In the genomic region with DNA sequence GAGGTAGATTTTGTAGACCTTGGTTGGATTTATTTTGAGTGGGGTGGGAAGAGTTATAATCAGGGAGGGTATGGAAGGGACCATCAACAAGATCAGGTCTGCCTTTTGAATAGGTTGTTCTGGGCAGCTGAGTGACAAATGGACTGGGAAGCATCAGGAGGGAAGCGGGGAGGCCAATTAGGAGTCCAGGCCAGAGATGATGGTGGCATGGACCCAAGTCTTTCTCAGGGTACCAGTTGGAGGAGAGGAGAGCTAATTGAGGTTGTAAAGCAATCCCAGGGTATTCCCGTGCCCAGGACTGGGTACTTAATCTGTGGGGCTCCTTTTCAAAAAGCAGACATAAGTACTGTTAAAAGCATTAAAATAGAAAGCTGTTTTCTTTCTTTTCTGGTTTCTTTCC, we compare ENCODE assay signal across 25 cellular contexts.
"Had no signal": no experiment of that assay in that cellular context is flagged by ENCODE, and none has a peak within 500 bp of the region (broad histone marks: within the 10 kb centered on the region; RNA-seq: fewer than 3 reads in every experiment).

No MANE protein-coding gene starts in this region.

- H3K27me3 Mint-ChIP-seq: activated CD4-positive, alpha-beta memory T cell treated with anti-CD3 and anti-CD28 coated beads, Interleukin-2, amount 10 ng/mL, durations not matched to agents 7 days and 5 days; activated CD4-positive, alpha-beta T cell treated with anti-CD3 and anti-CD28 coated beads for 36 hours; activated CD4-positive, alpha-beta T cell treated with anti-CD3 and anti-CD28 coated beads, Interleukin-2, amount 10 ng/mL, durations not matched to agents 7 days and 5 days; activated naive CD4-positive, alpha-beta T cell treated with anti-CD3 and anti-CD28 coated beads, Interleukin-2, amount 10 ng/mL, durations not matched to agents 7 days and 5 days; activated naive CD8-positive, alpha-beta T cell treated with anti-CD3 and anti-CD28 coated beads, Interleukin-2, amount 10 ng/mL, durations not matched to agents 7 days and 5 days; activated T-cell treated with anti-CD3 and anti-CD28 coated beads, Interleukin-2, amount 50 U/mL, for 24 hours; dendritic cell treated with granulocyte-macrophage colony-stimulating factor and Interleukin-4, amounts not matched to agents 40 ng/mL and 50 ng/mL, for 4 days had no signal

- H3K27ac ChIP-seq: brain microvascular endothelial cell, coronary artery, dorsolateral prefrontal cortex had no signal

- H3K4me3 Mint-ChIP-seq: activated CD4-positive, alpha-beta memory T cell treated with anti-CD3 and anti-CD28 coated beads, Interleukin-2, amount 10 ng/mL, durations not matched to agents 7 days and 5 days; activated CD4-positive, alpha-beta T cell treated with anti-CD3 and anti-CD28 coated beads for 36 hours; activated CD4-positive, alpha-beta T cell treated with anti-CD3 and anti-CD28 coated beads, Interleukin-2, amount 10 ng/mL, durations not matched to agents 7 days and 5 days; activated naive CD4-positive, alpha-beta T cell treated with anti-CD3 and anti-CD28 coated beads, Interleukin-2, amount 10 ng/mL, durations not matched to agents 7 days and 5 days; activated naive CD8-positive, alpha-beta T cell treated with anti-CD3 and anti-CD28 coated beads, Interleukin-2, amount 10 ng/mL, durations not matched to agents 7 days and 5 days; activated T-cell treated with anti-CD3 and anti-CD28 coated beads, Interleukin-2, amount 50 U/mL, for 24 hours; activated T-cell treated with anti-CD3 and anti-CD28 coated beads, Interleukin-2, amount 50 U/mL, for 72 hours; dendritic cell treated with granulocyte-macrophage colony-stimulating factor and Interleukin-4, amounts not matched to agents 40 ng/mL and 50 ng/mL, for 4 days; endodermal cell had no signal

- H3K36me3 Mint-ChIP-seq: activated naive CD4-positive, alpha-beta T cell treated with anti-CD3 and anti-CD28 coated beads, Interleukin-2, amount 10 ng/mL, durations not matched to agents 7 days and 5 days; activated naive CD4-positive, alpha-beta T cell treated with anti-CD3 and anti-CD28 coated beads, Interleukin-2, amount 50 U/mL, for 72 hours had no signal

- ATAC-seq: activated CD4-positive, alpha-beta T cell treated with anti-CD3 and anti-CD28 coated beads for 36 hours; activated naive CD4-positive, alpha-beta T cell treated with anti-CD3 and anti-CD28 coated beads, Interleukin-2, amount 50 U/mL, for 72 hours; activated T-cell treated with anti-CD3 and anti-CD28 coated beads, Interleukin-2, amount 50 U/mL, for 72 hours; esophagus mucosa had no signal

- H3K27ac Mint-ChIP-seq: activated CD4-positive, alpha-beta memory T cell treated with anti-CD3 and anti-CD28 coated beads, Interleukin-2, amount 10 ng/mL, durations not matched to agents 7 days and 5 days; activated CD4-positive, alpha-beta T cell treated with anti-CD3 and anti-CD28 coated beads for 36 hours; activated CD4-positive, alpha-beta T cell treated with anti-CD3 and anti-CD28 coated beads, Interleukin-2, amount 10 ng/mL, durations not matched to agents 7 days and 5 days; activated naive CD4-positive, alpha-beta T cell treated with anti-CD3 and anti-CD28 coated beads, Interleukin-2, amount 10 ng/mL, durations not matched to agents 7 days and 5 days; activated naive CD4-positive, alpha-beta T cell treated with anti-CD3 and anti-CD28 coated beads, Interleukin-2, amount 50 U/mL, for 72 hours; activated naive CD8-positive, alpha-beta T cell treated with anti-CD3 and anti-CD28 coated beads, Interleukin-2, amount 10 ng/mL, durations not matched to agents 7 days and 5 days; activated T-cell treated with anti-CD3 and anti-CD28 coated beads, Interleukin-2, amount 50 U/mL, for 24 hours; activated T-cell treated with anti-CD3 and anti-CD28 coated beads, Interleukin-2, amount 50 U/mL, for 72 hours; dendritic cell treated with granulocyte-macrophage colony-stimulating factor and Interleukin-4, amounts not matched to agents 40 ng/mL and 50 ng/mL, for 4 days; endodermal cell had no signal

- H3K4me3 ChIP-seq: coronary artery, dorsolateral prefrontal cortex had no signal

- DNase-seq: activated CD4-positive, alpha-beta memory T cell treated with anti-CD3 and anti-CD28 coated beads, Interleukin-2, amount 10 ng/mL, durations not matched to agents 7 days and 5 days; activated CD4-positive, alpha-beta T cell treated with anti-CD3 and anti-CD28 coated beads for 36 hours; activated CD4-positive, alpha-beta T cell treated with anti-CD3 and anti-CD28 coated beads, Interleukin-2, amount 10 ng/mL, durations not matched to agents 7 days and 5 days; activated CD4-positive, alpha-beta T cell treated with anti-CD3 and anti-CD28 coated beads, Interleukin-2, amount 50 U/mL, for 4 hours; activated CD4-positive, CD25-positive, alpha-beta regulatory T cell; activated CD4-positive, CD25-positive, alpha-beta regulatory T cell treated with anti-CD3 and anti-CD28 coated beads, Interleukin-2, amount 50 U/mL, for 72 hours; activated CD8-positive, alpha-beta memory T cell treated with anti-CD3 and anti-CD28 coated beads, Interleukin-2, amount 50 U/mL, for 48 hours; activated gamma-delta T cell; activated naive CD4-positive, alpha-beta T cell; activated naive CD4-positive, alpha-beta T cell treated with anti-CD3 and anti-CD28 coated beads, Interleukin-2, amount 10 ng/mL, durations not matched to agents 7 days and 5 days; activated naive CD8-positive, alpha-beta T cell treated with anti-CD3 and anti-CD28 coated beads, Interleukin-2, amount 10 ng/mL, durations not matched to agents 7 days and 5 days; activated T-cell treated with anti-CD3 and anti-CD28 coated beads for 4 hours; activated T-cell treated with anti-CD3 and anti-CD28 coated beads, Interleukin-2, amount 50 U/mL, for 24 hours; activated T-cell treated with anti-CD3 and anti-CD28 coated beads, Interleukin-2, amount 50 U/mL, for 72 hours; brain microvascular endothelial cell; effector memory CD4-positive, alpha-beta T cell; endodermal cell; foreskin fibroblast; head of caudate nucleus; T-helper 2 cell had no signal

- H3K36me3 ChIP-seq: brain microvascular endothelial cell had no signal

- H3K27me3 ChIP-seq: brain microvascular endothelial cell, dorsolateral prefrontal cortex had no signal

- H3K9me3 Mint-ChIP-seq: activated CD4-positive, alpha-beta memory T cell treated with anti-CD3 and anti-CD28 coated beads, Interleukin-2, amount 10 ng/mL, durations not matched to agents 7 days and 5 days; activated CD4-positive, alpha-beta T cell treated with anti-CD3 and anti-CD28 coated beads, Interleukin-2, amount 10 ng/mL, durations not matched to agents 7 days and 5 days; activated naive CD4-positive, alpha-beta T cell treated with anti-CD3 and anti-CD28 coated beads, Interleukin-2, amount 10 ng/mL, durations not matched to agents 7 days and 5 days; activated naive CD4-positive, alpha-beta T cell treated with anti-CD3 and anti-CD28 coated beads, Interleukin-2, amount 50 U/mL, for 72 hours; activated naive CD8-positive, alpha-beta T cell treated with anti-CD3 and anti-CD28 coated beads, Interleukin-2, amount 10 ng/mL, durations not matched to agents 7 days and 5 days; activated T-cell treated with anti-CD3 and anti-CD28 coated beads, Interleukin-2, amount 50 U/mL, for 24 hours; activated T-cell treated with anti-CD3 and anti-CD28 coated beads, Interleukin-2, amount 50 U/mL, for 72 hours; dendritic cell treated with granulocyte-macrophage colony-stimulating factor and Interleukin-4, amounts not matched to agents 40 ng/mL and 50 ng/mL, for 4 days; endodermal cell had no signal
